1 cellular context compared by ENCODE assay signal in genomic region chr11:10933455-10934292, GRCh38.
TF ChIP-seq lines count a peak whose summit lies in the region.

No MANE protein-coding gene starts in this region.

TF ChIP-seq in H1, 55 proteins besides CTCF, POLR2A, EP300 and RAD21 (continued from another document):
- TF ChIP-seq ATF3 (IDR thresholded peaks at IDR 0.05; ENCODE audit: insufficient read depth, low read depth, low read length) (no peak), RFX5 (IDR thresholded peaks at IDR 0.05; ENCODE audit: borderline replicate concordance, low read depth, low read length) (peak; percentile 45; the same call in 1 of the 2 replicates), SP2 (IDR thresholded peaks at IDR 0.05; ENCODE audit: low read length) (no peak), YY1 (IDR thresholded peaks at IDR 0.05; ENCODE audit: low read depth, low read length) (0 out of 2 replicates have a peak, but pooled peaks have one; percentile 4), NANOG (IDR thresholded peaks at IDR 0.05; ENCODE audit: insufficient read depth, low read depth, low read length, poor library complexity, severe bottlenecking) (no peak), POU5F1 (IDR thresholded peaks at IDR 0.05; ENCODE audit: low read depth, low read length) (no peak), TCF12 (IDR thresholded peaks at IDR 0.05; ENCODE audit: low read depth, low read length) (no peak), SAP30 (IDR thresholded peaks at IDR 0.05; ENCODE audit: insufficient read depth, insufficient replicate concordance, low read length) (no peak), EZH2 (IDR thresholded peaks at IDR 0.05; ENCODE audit: low read depth, low read length, severe bottlenecking) (no peak), TAF1 (IDR thresholded peaks at IDR 0.05; ENCODE audit: low read depth, low read length) (peak; percentile 40; the same call in 1 of the 2 replicates), SIX5 (IDR thresholded peaks at IDR 0.05; ENCODE audit: low read depth, low read length) (no peak), GABPA (IDR thresholded peaks at IDR 0.05; ENCODE audit: borderline replicate concordance, insufficient read depth, low read length) (0 out of 2 replicates have a peak, but pooled peaks have one; percentile 33), CHD1 (IDR thresholded peaks at IDR 0.05; ENCODE audit: low read depth, low read length) (no peak)
